9 cellular contexts compared by ENCODE assay signal in genomic region chr5:100889896-100890295, GRCh38. TPM values are rescaled to one million over a fixed set of nuclear protein-coding genes. Genes with fewer than 3 reads are reported as not detected.
DNase-seq lines count a peak whose midpoint lies in the region; ATAC-seq, FAIRE-seq and TF ChIP-seq lines count a peak whose summit lies in the region.
"Had no signal": no experiment of that assay in that cellular context is flagged by ENCODE, and none has a peak within 500 bp of the region (broad histone marks: within the 10 kb centered on the region; RNA-seq: fewer than 3 reads in every experiment).

No MANE protein-coding gene starts in this region.

- TF ChIP-seq RAD21 in HepG2 (CRISPR knock-in tag; IDR thresholded peaks at IDR 0.05), result no peak

- TF ChIP-seq POLR2A in HepG2 (IDR thresholded peaks at IDR 0.05; ENCODE audit: insufficient read depth in 1 of 2, low read depth in 2 of 2, low read length in 2 of 2) (no peak), GM12891 (IDR thresholded peaks at IDR 0.05; ENCODE audit: low read depth, low read length) (no peak)

- H3K27me3 ChIP-seq in small intestine (ENCODE audit: control insufficient read depth in 2 of 2, insufficient read depth in 2 of 2, low read length in 2 of 2) (no peaks in the 10 kb centered on the region), HepG2 (ENCODE audit: control insufficient read depth in 1 of 2, insufficient read depth in 2 of 2, low read length in 2 of 2) (no peaks in the 10 kb centered on the region)

- no peaks in the 10 kb centered on the region for H3K27me3 Mint-ChIP-seq in activated CD4-positive, alpha-beta T cell treated with anti-CD3 and anti-CD28 coated beads, Interleukin-2, amount 10 ng/mL, durations not matched to agents 24 days and 14 days

- DNase-seq in activated CD4-positive, alpha-beta T cell treated with anti-CD3 and anti-CD28 coated beads, Interleukin-2, amount 10 ng/mL, durations not matched to agents 24 days and 14 days, result no peak
- DNase-seq in activated CD4-positive, alpha-beta T cell treated with anti-CD3 and anti-CD28 coated beads for 1 hour, result no peak
- DNase-seq in OCI-LY7 (ENCODE audit: low spot score) (no peak), small intestine (no peak), HEK293T (ENCODE audit: extremely low spot score) (no peak), HepG2 (ENCODE audit: low spot score) (no peak), GM12891 (ENCODE audit: insufficient read length, low spot score) (no peak)
- DNase-seq: retina had no signal

- H3K4me3 Mint-ChIP-seq in activated CD4-positive, alpha-beta T cell treated with anti-CD3 and anti-CD28 coated beads, Interleukin-2, amount 10 ng/mL, durations not matched to agents 24 days and 14 days, result peak overlapping the region; percentile 80

- H3K36me3 ChIP-seq in OCI-LY7 (ENCODE audit: insufficient read depth, low read length) (peaks cover 51% of the 10 kb centered on the region), small intestine (ENCODE audit: control insufficient read depth in 2 of 2, insufficient read depth in 2 of 2, low read length in 2 of 2) (no peaks in the 10 kb centered on the region), HepG2 (replicated peaks in 1 of 2; ENCODE audit: control insufficient read depth in 1 of 2, insufficient read depth in 2 of 2, low read length in 2 of 2) (no peaks in the 10 kb centered on the region)

- H2AFZ ChIP-seq in OCI-LY7 (ENCODE audit: low read length) (peak overlapping the region; percentile 81; the same call in 1 of the 2 replicates), HepG2 (ENCODE audit: low read length) (no peak overlapping the region)

- H3K4me2 ChIP-seq in OCI-LY7 (ENCODE audit: low read length) (peak overlapping the region; percentile 77), HepG2 (ENCODE audit: low read depth, low read length) (no peak overlapping the region)

- H3K27ac ChIP-seq in OCI-LY7 (ENCODE audit: low read depth, low read length, poor library complexity, severe bottlenecking) (peak overlapping the region; percentile 96), small intestine (ENCODE audit: low read depth in 1 of 2, low read length in 1 of 2) (no peak overlapping the region), HepG2 (ENCODE audit: extremely low read length, insufficient read depth, low read length) (no peak overlapping the region)

- POLR2A ChIA-PET in OCI-LY7 (lab: Charles Lee), result interaction anchor here (0.8 to 9.0 kb wide), 11 partner anchors 10 to 115 kb away, joined by 3 to 260 read pairs (median 12); partner anchors contain the start of gene ST8SIA4
- POLR2A ChIA-PET in HEK293T (lab: Yijun Ruan, JAX), result no interaction called here
- POLR2A ChIA-PET in HepG2 (lab: Yijun Ruan, JAX), result no interaction called here

- no peaks in the 10 kb centered on the region for H3K9me2 ChIP-seq in OCI-LY7 (ENCODE audit: insufficient read depth, low read length)

- WGBS in small intestine, 3 donors, result 33 to 47% (median 46%) methylated on average over 3 of the region's 3 CpGs
- WGBS in HepG2 (ENCODE audit: low lambda C conversion rate), result 10% methylated on average over 3 of the region's 3 CpGs

- TF ChIP-seq EP300 in HepG2 (IDR thresholded peaks at IDR 0.05; ENCODE audit: low read depth in 2 of 2, low read length in 2 of 2) (no peak), HepG2 (CRISPR knock-in tag; IDR thresholded peaks at IDR 0.05; ENCODE audit: borderline replicate concordance) (no peak)

- CTCF ChIA-PET in OCI-LY7 (lab: Charles Lee; ENCODE audit: unreplicated experiment), result interaction anchor here (0.7 to 0.8 kb wide), 2 partner anchors 10 to 13 kb away, joined by 4 to 5 read pairs; partner anchors contain the start of gene ST8SIA4
- CTCF ChIA-PET in HEK293T (lab: Yijun Ruan, JAX), result no interaction called here
- CTCF ChIA-PET in HepG2 (lab: Yijun Ruan, JAX; ENCODE audit: low intra/inter-chr PET ratio, low total read pairs), result no interaction called here

- H4K20me1 ChIP-seq in OCI-LY7 (ENCODE audit: insufficient read depth, low read length) (no peaks in the 10 kb centered on the region), HepG2 (ENCODE audit: insufficient read depth, low read length) (no peaks in the 10 kb centered on the region; the same call in 1 of the 2 replicates)

- H3K9me3 ChIP-seq in OCI-LY7 (ENCODE audit: low read length), result peaks cover 8% of the 10 kb centered on the region; the same call in 1 of the 2 replicates
- H3K9me3 ChIP-seq in small intestine (ENCODE audit: control insufficient read depth, low read depth), result no peaks in the 10 kb centered on the region
- H3K9me3 ChIP-seq in HepG2 (ENCODE audit: low read length), result no peaks in the 10 kb centered on the region

- H3K9me3 Mint-ChIP-seq in activated CD4-positive, alpha-beta T cell treated with anti-CD3 and anti-CD28 coated beads, Interleukin-2, amount 10 ng/mL, durations not matched to agents 24 days and 14 days, result peaks cover 5% of the 10 kb centered on the region

- H3K4me3 ChIP-seq in OCI-LY7 (ENCODE audit: low read depth, low read length, poor library complexity, severe bottlenecking), result peak overlapping the region; percentile 60
- no peak overlapping the region for H3K4me3 ChIP-seq in small intestine (ENCODE audit: low read depth in 1 of 2, low read length in 2 of 2)
- H3K4me3 ChIP-seq in HepG2 (replicated peaks in 1 of 3; ENCODE audit: insufficient read depth in 1 of 3, low read depth in 2 of 3, low read length in 3 of 3), result no peak overlapping the region

- H3K79me2 ChIP-seq in OCI-LY7 (ENCODE audit: insufficient read depth, low read depth, low read length) (peaks cover 62% of the 10 kb centered on the region; the same call in 1 of the 2 replicates), HepG2 (ENCODE audit: insufficient read depth, low read length) (no peaks in the 10 kb centered on the region)

- peak overlapping the region; percentile 92 for H3K27ac Mint-ChIP-seq in activated CD4-positive, alpha-beta T cell treated with anti-CD3 and anti-CD28 coated beads, Interleukin-2, amount 10 ng/mL, durations not matched to agents 24 days and 14 days

- in situ Hi-C loops in HepG2 (cut with HindIII; ENCODE audit: extremely low pct_ligation_motif_present, low pct_unique_long_range_greater_than_20kb), result no loop called here

- H3K36me3 Mint-ChIP-seq in activated CD4-positive, alpha-beta T cell treated with anti-CD3 and anti-CD28 coated beads, Interleukin-2, amount 10 ng/mL, durations not matched to agents 24 days and 14 days (ENCODE audit: low read depth), result peaks cover 39% of the 10 kb centered on the region

- H3K4me1 ChIP-seq in OCI-LY7 (ENCODE audit: insufficient read depth, low read length, poor library complexity, severe bottlenecking) (peaks cover 82% of the 10 kb centered on the region), small intestine (ENCODE audit: control insufficient read depth in 2 of 2, insufficient read depth in 1 of 2, low read depth in 1 of 2, low read length in 1 of 2) (no peaks in the 10 kb centered on the region), HepG2 (ENCODE audit: insufficient read depth, low read length) (no peaks in the 10 kb centered on the region)

- FAIRE-seq in endometrium (lab: Jason Lieb, UNC) (peak; percentile 12), small intestine (lab: Jason Lieb, UNC) (peak; percentile 10), HepG2 (lab: Jason Lieb, UNC) (no peak), GM12891 (lab: Jason Lieb, UNC) (no peak)

- H3K9ac ChIP-seq in HepG2 (ENCODE audit: insufficient read depth, low read depth, low read length), result no peak overlapping the region

- ATAC-seq in HepG2, result no peak

- BruUV-seq in OCI-LY7 (replicated peaks; lab: Mats Ljungman, UMichigan) (no TSS peak), HepG2 (replicated peaks; lab: Mats Ljungman, UMichigan) (no TSS peak)

- TF ChIP-seq CTCF in OCI-LY7 (conservative IDR thresholded peaks at IDR 0.05; ENCODE audit: low read length), result no peak
- no peak for TF ChIP-seq CTCF in HepG2 (CRISPR knock-in tag; IDR thresholded peaks at IDR 0.05)

- peaks cover 49% of the 10 kb centered on the region for H3K4me1 Mint-ChIP-seq in activated CD4-positive, alpha-beta T cell treated with anti-CD3 and anti-CD28 coated beads, Interleukin-2, amount 10 ng/mL, durations not matched to agents 24 days and 14 days

- intact Hi-C loops in activated CD4-positive, alpha-beta T cell treated with anti-CD3 and anti-CD28 coated beads, Interleukin-2, amount 10 ng/mL, durations not matched to agents 24 days and 14 days (cut with micrococcal nuclease), result loop anchor here (1.0 to 2.0 kb wide), 7 partner anchors 10 to 110 kb away; no protein-coding TSS in a partner anchor
- intact Hi-C loops in OCI-LY7 (cut with micrococcal nuclease; ENCODE audit: unreplicated experiment), result loop anchor here (1.0 kb wide), 2 partner anchors 10 to 37 kb away; no protein-coding TSS in a partner anchor
- intact Hi-C loops in HepG2 (cut with micrococcal nuclease; ENCODE audit: unreplicated experiment), result no loop called here

TF ChIP-seq in GM12891, 5 proteins besides CTCF, POLR2A, EP300 and RAD21 (continues in another document):
- no peak for TF ChIP-seq POU2F2 (IDR thresholded peaks at IDR 0.05; ENCODE audit: low read depth, low read length)

RNA-seq across cellular contexts. Expression of gene ST8SIA4, which starts 13.2 kb away (rescaled TPM):
- total RNA-seq in activated CD4-positive, alpha-beta T cell treated with anti-CD3 and anti-CD28 coated beads, Interleukin-2, amount 10 ng/mL, durations not matched to agents 24 days and 14 days, result 61.3 and 62.3 TPM in 2 replicates
- 10.2 and 14.9 TPM in 2 replicates for total RNA-seq in OCI-LY7 (2014; rRNA removed; shearing (Covaris generic))
- total RNA-seq in OCI-LY7 (2022), result 40.3 and 42.9 TPM in 2 replicates
- 1 to 10 TPM in 2 of 3 donors, under 1 TPM in 1; 0.27 to 1.8 (median 1.3) TPM for polyA plus RNA-seq in small intestine
- total RNA-seq in HepG2 (2016; rRNA removed; fragmentation: Illumina TruSeq; extraction: Trizol), result not detected in 2 replicates
- not detected in 2 replicates for total RNA-seq in HepG2 (2016; cell fraction: cytosol; rRNA removed; fragmentation: Illumina TruSeq; extraction: Trizol; ENCODE audit: low read depth)
- not detected in 2 replicates for total RNA-seq in HepG2 (2016; cell fraction: insoluble cytoplasmic fraction; rRNA removed; fragmentation: Illumina TruSeq; extraction: Trizol)
- total RNA-seq in HepG2 (2016; cell fraction: membrane; rRNA removed; fragmentation: Illumina TruSeq; extraction: Trizol), result not detected in 2 replicates
- not detected in 2 replicates for total RNA-seq in HepG2 (2016; cell fraction: nucleus; rRNA removed; fragmentation: Illumina TruSeq; extraction: Trizol)
- not detected in 2 replicates for polyA plus RNA-seq in HepG2 (2011; rRNA removed)
- not detected in 2 replicates for polyA plus RNA-seq in HepG2 (2011; cell fraction: cytosol; rRNA removed)
- polyA plus RNA-seq in HepG2 (2011; cell fraction: nucleus; rRNA removed), result not detected in 2 replicates
- not detected in 2 replicates for polyA plus RNA-seq in HepG2 (2012)
- not detected in 2 replicates for polyA plus RNA-seq in HepG2 (2016; cell fraction: cytosol; fragmentation: Illumina TruSeq; extraction: Trizol; ENCODE audit: low read depth)
- not detected in 2 replicates for polyA plus RNA-seq in HepG2 (2016; cell fraction: insoluble cytoplasmic fraction; fragmentation: Illumina TruSeq; extraction: Trizol; ENCODE audit: low read depth)
- not detected in 2 replicates for polyA plus RNA-seq in HepG2 (2016; cell fraction: membrane; fragmentation: Illumina TruSeq; extraction: Trizol; ENCODE audit: low read depth)
- not detected in 2 replicates for polyA plus RNA-seq in HepG2 (2016; cell fraction: nucleus; fragmentation: Illumina TruSeq; extraction: Trizol; ENCODE audit: insufficient read depth, low read depth)
- not detected in 2 replicates for polyA minus RNA-seq in HepG2 (2011; rRNA and poly(A)+ RNA removed; ENCODE audit: low replicate concordance)
- not detected in 2 replicates for polyA minus RNA-seq in HepG2 (2011; cell fraction: cytosol; rRNA and poly(A)+ RNA removed)
- polyA minus RNA-seq in HepG2 (2011; cell fraction: nucleus; rRNA and poly(A)+ RNA removed), result under 0.01 TPM in 1 of 2 replicates, not detected in the other
- 13.3 TPM for polyA plus RNA-seq in GM12891 (2012; ENCODE audit: low read depth, missing spikeins)

Comparison
In these comparisons a context has a peak if more than half of its experiments do, and no peak if none do; other contexts are left out.
1. RNA of gene ST8SIA4, which starts 13.2 kb away (total RNA-seq): 61.3 to 62.3 TPM in activated CD4-positive, alpha-beta T cell treated with anti-CD3 and anti-CD28 coated beads, Interleukin-2, amount 10 ng/mL, durations not matched to agents 24 days and 14 days and 10.2 to 42.9 TPM in OCI-LY7; not detected in HepG2; every median in the first group is over 10 times any median in the second.